In genomic region chr1:66933887-66934700, GRCh38 we compare ENCODE assay signal across 1 cellular context.
TF ChIP-seq lines count a peak whose summit lies in the region.

No MANE protein-coding gene starts in this region.

TF ChIP-seq in WTC11, 78 proteins besides CTCF, POLR2A, EP300 and RAD21 (continued from another document):
- TF ChIP-seq, protein P1, sequence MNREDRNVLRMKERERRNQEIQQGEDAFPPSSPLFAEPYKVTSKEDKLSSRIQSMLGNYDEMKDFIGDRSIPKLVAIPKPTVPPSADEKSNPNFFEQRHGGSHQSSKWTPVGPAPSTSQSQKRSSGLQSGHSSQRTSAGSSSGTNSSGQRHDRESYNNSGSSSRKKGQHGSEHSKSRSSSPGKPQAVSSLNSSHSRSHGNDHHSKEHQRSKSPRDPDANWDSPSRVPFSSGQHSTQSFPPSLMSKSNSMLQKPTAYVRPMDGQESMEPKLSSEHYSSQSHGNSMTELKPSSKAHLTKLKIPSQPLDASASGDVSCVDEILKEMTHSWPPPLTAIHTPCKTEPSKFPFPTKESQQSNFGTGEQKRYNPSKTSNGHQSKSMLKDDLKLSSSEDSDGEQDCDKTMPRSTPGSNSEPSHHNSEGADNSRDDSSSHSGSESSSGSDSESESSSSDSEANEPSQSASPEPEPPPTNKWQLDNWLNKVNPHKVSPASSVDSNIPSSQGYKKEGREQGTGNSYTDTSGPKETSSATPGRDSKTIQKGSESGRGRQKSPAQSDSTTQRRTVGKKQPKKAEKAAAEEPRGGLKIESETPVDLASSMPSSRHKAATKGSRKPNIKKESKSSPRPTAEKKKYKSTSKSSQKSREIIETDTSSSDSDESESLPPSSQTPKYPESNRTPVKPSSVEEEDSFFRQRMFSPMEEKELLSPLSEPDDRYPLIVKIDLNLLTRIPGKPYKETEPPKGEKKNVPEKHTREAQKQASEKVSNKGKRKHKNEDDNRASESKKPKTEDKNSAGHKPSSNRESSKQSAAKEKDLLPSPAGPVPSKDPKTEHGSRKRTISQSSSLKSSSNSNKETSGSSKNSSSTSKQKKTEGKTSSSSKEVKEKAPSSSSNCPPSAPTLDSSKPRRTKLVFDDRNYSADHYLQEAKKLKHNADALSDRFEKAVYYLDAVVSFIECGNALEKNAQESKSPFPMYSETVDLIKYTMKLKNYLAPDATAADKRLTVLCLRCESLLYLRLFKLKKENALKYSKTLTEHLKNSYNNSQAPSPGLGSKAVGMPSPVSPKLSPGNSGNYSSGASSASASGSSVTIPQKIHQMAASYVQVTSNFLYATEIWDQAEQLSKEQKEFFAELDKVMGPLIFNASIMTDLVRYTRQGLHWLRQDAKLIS (CRISPR knock-in tag; IDR thresholded peaks at IDR 0.05; ENCODE audit: borderline replicate concordance): no peak
- TF ChIP-seq PRRX2 (CRISPR knock-in tag; IDR thresholded peaks at IDR 0.05) (no peak), ZNF121 (CRISPR knock-in tag; IDR thresholded peaks at IDR 0.05) (no peak), SP1 (CRISPR knock-in tag; conservative IDR thresholded peaks at IDR 0.05) (no peak), ZNF423 (CRISPR knock-in tag; IDR thresholded peaks at IDR 0.05) (no peak), ZNF416 (CRISPR knock-in tag; IDR thresholded peaks at IDR 0.05) (no peak), NR1H2 (CRISPR knock-in tag; IDR thresholded peaks at IDR 0.05) (no peak), USF1 (CRISPR knock-in tag; IDR thresholded peaks at IDR 0.05) (no peak), FOXP1 (CRISPR knock-in tag; IDR thresholded peaks at IDR 0.05; ENCODE audit: borderline replicate concordance) (no peak), TP53 (CRISPR knock-in tag; IDR thresholded peaks at IDR 0.05) (no peak)
- TF ChIP-seq, protein P2, sequence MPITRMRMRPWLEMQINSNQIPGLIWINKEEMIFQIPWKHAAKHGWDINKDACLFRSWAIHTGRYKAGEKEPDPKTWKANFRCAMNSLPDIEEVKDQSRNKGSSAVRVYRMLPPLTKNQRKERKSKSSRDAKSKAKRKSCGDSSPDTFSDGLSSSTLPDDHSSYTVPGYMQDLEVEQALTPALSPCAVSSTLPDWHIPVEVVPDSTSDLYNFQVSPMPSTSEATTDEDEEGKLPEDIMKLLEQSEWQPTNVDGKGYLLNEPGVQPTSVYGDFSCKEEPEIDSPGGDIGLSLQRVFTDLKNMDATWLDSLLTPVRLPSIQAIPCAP (CRISPR knock-in tag; IDR thresholded peaks at IDR 0.05): no peak
